Comparison of ENCODE assay signal across 9 cellular contexts in the genomic region with DNA sequence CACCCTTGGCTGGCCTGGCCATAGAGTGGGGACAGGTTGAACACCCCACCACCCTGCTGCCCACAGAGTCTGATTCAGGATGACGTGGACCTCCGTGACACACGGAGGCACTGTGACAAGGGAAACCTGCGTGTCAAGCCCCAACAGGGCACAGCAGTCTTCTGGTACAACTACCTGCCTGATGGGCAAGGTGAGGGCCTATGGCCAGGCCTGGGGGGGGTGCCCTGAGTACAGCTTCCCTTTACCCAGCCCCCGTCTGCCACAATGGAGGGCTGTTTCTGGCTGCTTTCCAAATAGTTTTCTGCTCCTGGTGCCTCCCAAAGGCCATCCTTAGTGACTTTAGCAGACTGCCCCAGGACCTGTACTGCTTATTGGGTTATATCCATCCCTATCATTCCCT. TPM values are rescaled to one million over a fixed set of nuclear protein-coding genes. Genes with fewer than 3 reads are reported as not detected.
A peak's percentile ranks its signal among the peaks of the same experiment; 100 is the strongest.
DNase-seq lines count a peak whose midpoint lies in the region; ATAC-seq and TF ChIP-seq lines count a peak whose summit lies in the region.
"Had no signal": no experiment of that assay in that cellular context is flagged by ENCODE, and none has a peak within 500 bp of the region (broad histone marks: within the 10 kb centered on the region; RNA-seq: fewer than 3 reads in every experiment).

No MANE protein-coding gene starts in this region.

- no peaks in the 10 kb centered on the region for H3K9me2 ChIP-seq in GM23248 (ENCODE audit: insufficient read depth)

- H3K9me3 ChIP-seq in GM23248 (ENCODE audit: low read depth): no peaks in the 10 kb centered on the region
- H3K9me3 ChIP-seq in SJCRH30 (replicated peaks): no peaks in the 10 kb centered on the region
- H3K9me3 ChIP-seq in skeletal muscle tissue (ENCODE audit: control insufficient read depth in 3 of 3, low read length in 3 of 3): no peaks in the 10 kb centered on the region

- peak overlapping the region; percentile 85 for H3K4me2 ChIP-seq in GM23248 (ENCODE audit: unreplicated experiment)

- 64 to 80% methylated on average over 5 of the region's 5 CpGs for WGBS in GM23248 (ENCODE audit: low coverage in 1 of 2, low lambda C conversion rate in 2 of 2, missing lambda C conversion rate in 2 of 2), 2 experiments

- peaks cover 5% of the 10 kb centered on the region; the same call in 1 of the 2 replicates for H3F3A ChIP-seq in GM23248 (ENCODE audit: insufficient read depth)

- peaks cover 46% of the 10 kb centered on the region for H3K79me2 ChIP-seq in GM23248 (ENCODE audit: insufficient read depth)

- no peaks in the 10 kb centered on the region for H4K20me1 ChIP-seq in GM23248 (ENCODE audit: insufficient read depth)

- no peak for DNase-seq in GM23248
- no peak for DNase-seq in SJCRH30
- no peak for DNase-seq in fibroblast of pulmonary artery (ENCODE audit: low read depth)
- DNase-seq in hypothalamus (lab: John Stamatoyannopoulos, UW): no peak
- DNase-seq in omental fat pad (ENCODE audit: low spot score): no peak
- DNase-seq: activated CD4-positive, alpha-beta T cell treated with anti-CD3 and anti-CD28 coated beads for 1 hour had no signal

- H3K36me3 ChIP-seq in GM23248 (ENCODE audit: low read depth): no peaks in the 10 kb centered on the region
- H3K36me3 ChIP-seq in SJCRH30: peaks cover 2% of the 10 kb centered on the region; the same call in 1 of the 2 replicates
- peaks cover 0 to 6% (median 0%) of the 10 kb centered on the region in 3 donors for H3K36me3 ChIP-seq in skeletal muscle tissue (ENCODE audit: control insufficient read depth in 3 of 3, insufficient read depth in 3 of 3, low read length in 3 of 3)

- TF ChIP-seq CTCF in fibroblast of pulmonary artery (IDR thresholded peaks at IDR 0.05; ENCODE audit: low read length, missing control alignments): no peak
- no peak for TF ChIP-seq CTCF in omental fat pad (IDR thresholded peaks at IDR 0.05)

- peak overlapping the region; percentile 80 for H3K4me3 ChIP-seq in GM23248
- H3K4me3 ChIP-seq in SJCRH30: peak overlapping the region; percentile 98
- peak overlapping the region; percentile 89 for H3K4me3 ChIP-seq in fibroblast of pulmonary artery (replicated peaks; ENCODE audit: low read depth, low read length)
- H3K4me3 ChIP-seq in skeletal muscle tissue (ENCODE audit: low read length in 3 of 3): peak overlapping the region; percentile 89 to 97 (median 95)

- H3K27me3 ChIP-seq in GM23248 (replicated peaks; ENCODE audit: insufficient read depth) (no peaks in the 10 kb centered on the region), SJCRH30 (no peaks in the 10 kb centered on the region), skeletal muscle tissue (ENCODE audit: control insufficient read depth in 3 of 3, insufficient read depth in 3 of 3, low read length in 3 of 3) (no peaks in the 10 kb centered on the region)

- H3K27ac ChIP-seq in GM23248 (peak overlapping the region; percentile 94; the same call in 1 of the 2 replicates), SJCRH30 (no peak overlapping the region), skeletal muscle tissue (ENCODE audit: low read depth, low read length) (peak overlapping the region; percentile 98)

- H2AFZ ChIP-seq in GM23248: no peak overlapping the region

- in situ Hi-C loops in GM23248 (cut with MboI): no loop called here

- no peak for ATAC-seq in omental fat pad (ENCODE audit: low FRiP score)
- no peak for ATAC-seq in HG02571 (IDR thresholded peaks at IDR 0.05; ENCODE audit: unreplicated experiment)
- ATAC-seq in HG03439 (IDR thresholded peaks at IDR 0.05; ENCODE audit: unreplicated experiment): no peak

- H3K9ac ChIP-seq in GM23248 (peak overlapping the region; percentile 95), skeletal muscle tissue (ENCODE audit: low read depth in 1 of 3, low read length in 3 of 3) (peak overlapping the region in 2 of 3 donors; percentile 93 to 96)

- H3K4me1 ChIP-seq in GM23248 (ENCODE audit: insufficient read depth) (0 out of 2 replicates have a peak, but pooled peaks cover 11% of the 10 kb centered on the region), SJCRH30 (no peaks in the 10 kb centered on the region; the same call in 1 of the 2 replicates), skeletal muscle tissue (ENCODE audit: control insufficient read depth in 3 of 3, insufficient read depth in 3 of 3, low read length in 3 of 3) (peaks cover 16 to 27% (median 17%) of the 10 kb centered on the region in 3 donors)

RNA-seq across cellular contexts. Expression of gene WDR6, which starts 1.2 kb away (rescaled TPM):
- 56.1 and 60.8 TPM in 2 replicates for total RNA-seq in GM23248 (2014; rRNA removed; shearing (Covaris generic))
- 50.3 and 51.3 TPM in 2 replicates for polyA plus RNA-seq in GM23248 (2016; fragmentation: Nextera tagmentation; extraction: Ambion mirVana)
- 69.9 and 81.9 TPM in 2 replicates for total RNA-seq in SJCRH30 (2014; rRNA removed; shearing (Covaris generic))
- 54.3 TPM for total RNA-seq in skeletal muscle tissue
- 100 to 1,000 TPM in 1 of 4 donors, 10 to 100 TPM in 3; 69.2 to 121 (median 81.5) TPM for total RNA-seq in omental fat pad

RNA-seq across cellular contexts. Expression of gene DALRD3, which starts 12.4 kb away (rescaled TPM):
- total RNA-seq in GM23248 (2014; rRNA removed; shearing (Covaris generic)): 65.3 and 88.9 TPM in 2 replicates
- polyA plus RNA-seq in GM23248 (2016; fragmentation: Nextera tagmentation; extraction: Ambion mirVana): 40.2 and 43.3 TPM in 2 replicates
- total RNA-seq in SJCRH30 (2014; rRNA removed; shearing (Covaris generic)): 6.9 and 7.6 TPM in 2 replicates
- total RNA-seq in skeletal muscle tissue (27.7 TPM), omental fat pad (10 to 100 TPM; 15.3 to 36.9 (median 30.9) TPM)

RNA-seq across cellular contexts. Expression of gene NDUFAF3, which starts 15.9 kb away (rescaled TPM):
- 129 and 132 TPM in 2 replicates for total RNA-seq in GM23248 (2014; rRNA removed; shearing (Covaris generic))
- polyA plus RNA-seq in GM23248 (2016; fragmentation: Nextera tagmentation; extraction: Ambion mirVana): 211 and 218 TPM in 2 replicates
- total RNA-seq in SJCRH30 (2014; rRNA removed; shearing (Covaris generic)): 58.9 and 66.0 TPM in 2 replicates
- 39.1 TPM for total RNA-seq in skeletal muscle tissue
- total RNA-seq in omental fat pad: 100 to 1,000 TPM; 108 to 175 (median 140) TPM

RNA-seq across cellular contexts. Expression of gene P4HTM, which starts 16.0 kb away (rescaled TPM):
- total RNA-seq in GM23248 (2014; rRNA removed; shearing (Covaris generic)): 38.3 and 53.6 TPM in 2 replicates
- polyA plus RNA-seq in GM23248 (2016; fragmentation: Nextera tagmentation; extraction: Ambion mirVana): 29.7 and 30.4 TPM in 2 replicates
- 0.35 and 0.36 TPM in 2 replicates for total RNA-seq in SJCRH30 (2014; rRNA removed; shearing (Covaris generic))
- total RNA-seq in skeletal muscle tissue (17.2 TPM), omental fat pad (10 to 100 TPM; 25.7 to 43.1 (median 28.2) TPM)

RNA-seq across cellular contexts. Expression of gene IMPDH2, which starts 23.2 kb away (rescaled TPM):
- 192 and 210 TPM in 2 replicates for total RNA-seq in GM23248 (2014; rRNA removed; shearing (Covaris generic))
- 121 and 128 TPM in 2 replicates for polyA plus RNA-seq in GM23248 (2016; fragmentation: Nextera tagmentation; extraction: Ambion mirVana)
- 244 and 273 TPM in 2 replicates for total RNA-seq in SJCRH30 (2014; rRNA removed; shearing (Covaris generic))
- 523 TPM for total RNA-seq in skeletal muscle tissue
- 100 to 1,000 TPM; 125 to 149 (median 138) TPM for total RNA-seq in omental fat pad
